In the genomic region with DNA sequence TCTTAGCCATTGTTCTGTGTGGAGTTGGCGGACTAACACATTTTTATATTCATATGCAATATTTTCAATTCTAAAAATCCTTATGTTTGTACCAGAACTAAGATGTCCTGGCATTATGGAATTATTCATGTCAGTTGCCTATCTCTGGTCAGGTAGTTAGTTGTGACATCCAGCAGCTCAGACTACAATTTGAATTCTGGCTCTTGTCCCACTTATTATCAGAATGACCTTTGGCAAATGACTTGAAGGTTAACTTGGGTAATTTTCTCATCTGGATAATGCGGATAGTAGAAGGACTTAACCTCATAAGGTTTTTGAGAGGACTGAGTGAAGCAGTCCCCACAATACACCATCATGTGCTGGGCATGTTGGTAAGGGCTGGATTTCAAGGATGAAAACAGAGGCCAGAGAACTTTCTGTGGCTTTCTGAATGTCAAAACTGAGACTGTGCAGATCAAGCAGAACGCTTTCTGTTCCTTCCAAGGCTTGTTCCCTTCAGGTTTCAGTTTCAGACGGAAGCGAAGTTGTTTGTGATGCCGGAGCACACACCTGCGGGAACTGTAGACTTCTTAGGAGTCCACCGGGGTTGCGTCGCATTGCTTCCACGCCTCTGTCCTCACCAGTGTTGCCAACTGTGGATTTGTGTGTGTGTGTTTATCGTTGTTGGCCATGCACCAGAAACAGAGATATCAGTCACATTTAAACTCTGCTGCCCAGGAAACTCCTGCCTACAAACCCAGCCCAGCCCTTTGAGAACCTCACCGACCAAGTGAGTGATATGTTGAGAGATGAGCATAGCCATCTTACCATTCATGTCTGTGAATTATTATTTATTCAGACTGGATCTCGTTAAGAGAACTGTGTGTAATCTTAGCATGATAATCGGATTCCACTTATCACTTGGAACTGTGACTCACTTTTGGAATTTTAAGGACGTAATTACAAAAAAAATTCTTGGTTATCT, we compare ENCODE assay signal across 1 cellular context.
TF ChIP-seq lines count a peak whose summit lies in the region.

No MANE protein-coding gene starts in this region.

TF ChIP-seq in HEK293, 187 proteins besides CTCF, POLR2A, EP300 and RAD21 (continued from another document and continues in another):
- TF ChIP-seq, protein P1, sequence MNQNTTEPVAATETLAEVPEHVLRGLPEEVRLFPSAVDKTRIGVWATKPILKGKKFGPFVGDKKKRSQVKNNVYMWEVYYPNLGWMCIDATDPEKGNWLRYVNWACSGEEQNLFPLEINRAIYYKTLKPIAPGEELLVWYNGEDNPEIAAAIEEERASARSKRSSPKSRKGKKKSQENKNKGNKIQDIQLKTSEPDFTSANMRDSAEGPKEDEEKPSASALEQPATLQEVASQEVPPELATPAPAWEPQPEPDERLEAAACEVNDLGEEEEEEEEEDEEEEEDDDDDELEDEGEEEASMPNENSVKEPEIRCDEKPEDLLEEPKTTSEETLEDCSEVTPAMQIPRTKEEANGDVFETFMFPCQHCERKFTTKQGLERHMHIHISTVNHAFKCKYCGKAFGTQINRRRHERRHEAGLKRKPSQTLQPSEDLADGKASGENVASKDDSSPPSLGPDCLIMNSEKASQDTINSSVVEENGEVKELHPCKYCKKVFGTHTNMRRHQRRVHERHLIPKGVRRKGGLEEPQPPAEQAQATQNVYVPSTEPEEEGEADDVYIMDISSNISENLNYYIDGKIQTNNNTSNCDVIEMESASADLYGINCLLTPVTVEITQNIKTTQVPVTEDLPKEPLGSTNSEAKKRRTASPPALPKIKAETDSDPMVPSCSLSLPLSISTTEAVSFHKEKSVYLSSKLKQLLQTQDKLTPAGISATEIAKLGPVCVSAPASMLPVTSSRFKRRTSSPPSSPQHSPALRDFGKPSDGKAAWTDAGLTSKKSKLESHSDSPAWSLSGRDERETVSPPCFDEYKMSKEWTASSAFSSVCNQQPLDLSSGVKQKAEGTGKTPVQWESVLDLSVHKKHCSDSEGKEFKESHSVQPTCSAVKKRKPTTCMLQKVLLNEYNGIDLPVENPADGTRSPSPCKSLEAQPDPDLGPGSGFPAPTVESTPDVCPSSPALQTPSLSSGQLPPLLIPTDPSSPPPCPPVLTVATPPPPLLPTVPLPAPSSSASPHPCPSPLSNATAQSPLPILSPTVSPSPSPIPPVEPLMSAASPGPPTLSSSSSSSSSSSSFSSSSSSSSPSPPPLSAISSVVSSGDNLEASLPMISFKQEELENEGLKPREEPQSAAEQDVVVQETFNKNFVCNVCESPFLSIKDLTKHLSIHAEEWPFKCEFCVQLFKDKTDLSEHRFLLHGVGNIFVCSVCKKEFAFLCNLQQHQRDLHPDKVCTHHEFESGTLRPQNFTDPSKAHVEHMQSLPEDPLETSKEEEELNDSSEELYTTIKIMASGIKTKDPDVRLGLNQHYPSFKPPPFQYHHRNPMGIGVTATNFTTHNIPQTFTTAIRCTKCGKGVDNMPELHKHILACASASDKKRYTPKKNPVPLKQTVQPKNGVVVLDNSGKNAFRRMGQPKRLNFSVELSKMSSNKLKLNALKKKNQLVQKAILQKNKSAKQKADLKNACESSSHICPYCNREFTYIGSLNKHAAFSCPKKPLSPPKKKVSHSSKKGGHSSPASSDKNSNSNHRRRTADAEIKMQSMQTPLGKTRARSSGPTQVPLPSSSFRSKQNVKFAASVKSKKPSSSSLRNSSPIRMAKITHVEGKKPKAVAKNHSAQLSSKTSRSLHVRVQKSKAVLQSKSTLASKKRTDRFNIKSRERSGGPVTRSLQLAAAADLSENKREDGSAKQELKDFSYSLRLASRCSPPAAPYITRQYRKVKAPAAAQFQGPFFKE (tag by site-specific recombination; IDR thresholded peaks at IDR 0.05; ENCODE audit: borderline replicate concordance): no peak
- TF ChIP-seq, protein P2, sequence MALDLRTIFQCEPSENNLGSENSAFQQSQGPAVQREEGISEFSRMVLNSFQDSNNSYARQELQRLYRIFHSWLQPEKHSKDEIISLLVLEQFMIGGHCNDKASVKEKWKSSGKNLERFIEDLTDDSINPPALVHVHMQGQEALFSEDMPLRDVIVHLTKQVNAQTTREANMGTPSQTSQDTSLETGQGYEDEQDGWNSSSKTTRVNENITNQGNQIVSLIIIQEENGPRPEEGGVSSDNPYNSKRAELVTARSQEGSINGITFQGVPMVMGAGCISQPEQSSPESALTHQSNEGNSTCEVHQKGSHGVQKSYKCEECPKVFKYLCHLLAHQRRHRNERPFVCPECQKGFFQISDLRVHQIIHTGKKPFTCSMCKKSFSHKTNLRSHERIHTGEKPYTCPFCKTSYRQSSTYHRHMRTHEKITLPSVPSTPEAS (tag by site-specific recombination; IDR thresholded peaks at IDR 0.05): no peak
- TF ChIP-seq PRDM1 (tag by site-specific recombination; IDR thresholded peaks at IDR 0.05) (peak; percentile 76), ZNF549 (tag by site-specific recombination; IDR thresholded peaks at IDR 0.05) (no peak), ZNF132 (tag by site-specific recombination; IDR thresholded peaks at IDR 0.05; ENCODE audit: borderline replicate concordance) (no peak), GFI1B (tag by site-specific recombination; IDR thresholded peaks at IDR 0.05) (no peak), ZNF169 (tag by site-specific recombination; IDR thresholded peaks at IDR 0.05) (no peak), ZNF600 (tag by site-specific recombination; IDR thresholded peaks at IDR 0.05) (peak; percentile 95), ZNF664 (tag by site-specific recombination; IDR thresholded peaks at IDR 0.05) (no peak), ZNF274 (IDR thresholded peaks at IDR 0.05; ENCODE audit: low read length) (no peak), ZNF274 (tag by site-specific recombination; IDR thresholded peaks at IDR 0.05; ENCODE audit: borderline replicate concordance) (no peak), ZNF561 (tag by site-specific recombination; IDR thresholded peaks at IDR 0.05; ENCODE audit: borderline replicate concordance) (no peak), ZNF433 (tag by site-specific recombination; IDR thresholded peaks at IDR 0.05; ENCODE audit: low read depth) (no peak), BCL11B (tag by site-specific recombination; IDR thresholded peaks at IDR 0.05; ENCODE audit: low read depth) (no peak), ZFP69B (tag by site-specific recombination; IDR thresholded peaks at IDR 0.05) (no peak), ZNF426 (tag by site-specific recombination; IDR thresholded peaks at IDR 0.05) (no peak; the same call in 1 of the 2 replicates), SCRT2 (tag by site-specific recombination; IDR thresholded peaks at IDR 0.05) (peak; percentile 62; the same call in 1 of the 2 replicates), ZNF341 (tag by site-specific recombination; IDR thresholded peaks at IDR 0.05; ENCODE audit: low read depth) (no peak), ZNF670 (tag by site-specific recombination; IDR thresholded peaks at IDR 0.05; ENCODE audit: low read depth) (no peak), KLF9 (tag by site-specific recombination; IDR thresholded peaks at IDR 0.05; ENCODE audit: low read depth) (no peak), ZNF747 (tag by site-specific recombination; IDR thresholded peaks at IDR 0.05) (no peak), SP7 (tag by site-specific recombination; IDR thresholded peaks at IDR 0.05) (no peak), ZNF202 (tag by site-specific recombination; IDR thresholded peaks at IDR 0.05; ENCODE audit: borderline replicate concordance) (no peak), ZBTB7A (tag by site-specific recombination; IDR thresholded peaks at IDR 0.05; ENCODE audit: low read depth) (no peak), HOXD13 (CRISPR knock-in tag; IDR thresholded peaks at IDR 0.05; ENCODE audit: borderline replicate concordance) (no peak), GLIS1 (tag by site-specific recombination; IDR thresholded peaks at IDR 0.05) (no peak), ZNF404 (tag by site-specific recombination; IDR thresholded peaks at IDR 0.05) (no peak), ZNF37A (tag by site-specific recombination; IDR thresholded peaks at IDR 0.05) (no peak), TCF7L2 (IDR thresholded peaks at IDR 0.05; ENCODE audit: borderline replicate concordance, low read depth, low read length) (no peak), ZFP3 (tag by site-specific recombination; IDR thresholded peaks at IDR 0.05; ENCODE audit: low read depth) (peak; percentile 80), ZBTB8A (tag by site-specific recombination; IDR thresholded peaks at IDR 0.05) (0 out of 2 replicates have a peak, but pooled peaks have one; percentile 15), ZNF335 (tag by site-specific recombination; conservative IDR thresholded peaks at IDR 0.05) (no peak), ZNF544 (tag by site-specific recombination; IDR thresholded peaks at IDR 0.05) (no peak)
- TF ChIP-seq, protein P3, sequence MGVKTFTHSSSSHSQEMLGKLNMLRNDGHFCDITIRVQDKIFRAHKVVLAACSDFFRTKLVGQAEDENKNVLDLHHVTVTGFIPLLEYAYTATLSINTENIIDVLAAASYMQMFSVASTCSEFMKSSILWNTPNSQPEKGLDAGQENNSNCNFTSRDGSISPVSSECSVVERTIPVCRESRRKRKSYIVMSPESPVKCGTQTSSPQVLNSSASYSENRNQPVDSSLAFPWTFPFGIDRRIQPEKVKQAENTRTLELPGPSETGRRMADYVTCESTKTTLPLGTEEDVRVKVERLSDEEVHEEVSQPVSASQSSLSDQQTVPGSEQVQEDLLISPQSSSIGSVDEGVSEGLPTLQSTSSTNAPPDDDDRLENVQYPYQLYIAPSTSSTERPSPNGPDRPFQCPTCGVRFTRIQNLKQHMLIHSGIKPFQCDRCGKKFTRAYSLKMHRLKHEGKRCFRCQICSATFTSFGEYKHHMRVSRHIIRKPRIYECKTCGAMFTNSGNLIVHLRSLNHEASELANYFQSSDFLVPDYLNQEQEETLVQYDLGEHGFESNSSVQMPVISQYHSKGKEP (tag by site-specific recombination; IDR thresholded peaks at IDR 0.05): no peak
- TF ChIP-seq, protein P4, sequence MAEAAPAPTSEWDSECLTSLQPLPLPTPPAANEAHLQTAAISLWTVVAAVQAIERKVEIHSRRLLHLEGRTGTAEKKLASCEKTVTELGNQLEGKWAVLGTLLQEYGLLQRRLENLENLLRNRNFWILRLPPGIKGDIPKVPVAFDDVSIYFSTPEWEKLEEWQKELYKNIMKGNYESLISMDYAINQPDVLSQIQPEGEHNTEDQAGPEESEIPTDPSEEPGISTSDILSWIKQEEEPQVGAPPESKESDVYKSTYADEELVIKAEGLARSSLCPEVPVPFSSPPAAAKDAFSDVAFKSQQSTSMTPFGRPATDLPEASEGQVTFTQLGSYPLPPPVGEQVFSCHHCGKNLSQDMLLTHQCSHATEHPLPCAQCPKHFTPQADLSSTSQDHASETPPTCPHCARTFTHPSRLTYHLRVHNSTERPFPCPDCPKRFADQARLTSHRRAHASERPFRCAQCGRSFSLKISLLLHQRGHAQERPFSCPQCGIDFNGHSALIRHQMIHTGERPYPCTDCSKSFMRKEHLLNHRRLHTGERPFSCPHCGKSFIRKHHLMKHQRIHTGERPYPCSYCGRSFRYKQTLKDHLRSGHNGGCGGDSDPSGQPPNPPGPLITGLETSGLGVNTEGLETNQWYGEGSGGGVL (tag by site-specific recombination; IDR thresholded peaks at IDR 0.05): 0 out of 2 replicates have a peak, but pooled peaks have one; percentile 5
- TF ChIP-seq, protein P5, sequence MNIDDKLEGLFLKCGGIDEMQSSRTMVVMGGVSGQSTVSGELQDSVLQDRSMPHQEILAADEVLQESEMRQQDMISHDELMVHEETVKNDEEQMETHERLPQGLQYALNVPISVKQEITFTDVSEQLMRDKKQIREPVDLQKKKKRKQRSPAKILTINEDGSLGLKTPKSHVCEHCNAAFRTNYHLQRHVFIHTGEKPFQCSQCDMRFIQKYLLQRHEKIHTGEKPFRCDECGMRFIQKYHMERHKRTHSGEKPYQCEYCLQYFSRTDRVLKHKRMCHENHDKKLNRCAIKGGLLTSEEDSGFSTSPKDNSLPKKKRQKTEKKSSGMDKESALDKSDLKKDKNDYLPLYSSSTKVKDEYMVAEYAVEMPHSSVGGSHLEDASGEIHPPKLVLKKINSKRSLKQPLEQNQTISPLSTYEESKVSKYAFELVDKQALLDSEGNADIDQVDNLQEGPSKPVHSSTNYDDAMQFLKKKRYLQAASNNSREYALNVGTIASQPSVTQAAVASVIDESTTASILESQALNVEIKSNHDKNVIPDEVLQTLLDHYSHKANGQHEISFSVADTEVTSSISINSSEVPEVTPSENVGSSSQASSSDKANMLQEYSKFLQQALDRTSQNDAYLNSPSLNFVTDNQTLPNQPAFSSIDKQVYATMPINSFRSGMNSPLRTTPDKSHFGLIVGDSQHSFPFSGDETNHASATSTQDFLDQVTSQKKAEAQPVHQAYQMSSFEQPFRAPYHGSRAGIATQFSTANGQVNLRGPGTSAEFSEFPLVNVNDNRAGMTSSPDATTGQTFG (tag by site-specific recombination; IDR thresholded peaks at IDR 0.05; ENCODE audit: borderline replicate concordance): no peak
- TF ChIP-seq, protein P6, sequence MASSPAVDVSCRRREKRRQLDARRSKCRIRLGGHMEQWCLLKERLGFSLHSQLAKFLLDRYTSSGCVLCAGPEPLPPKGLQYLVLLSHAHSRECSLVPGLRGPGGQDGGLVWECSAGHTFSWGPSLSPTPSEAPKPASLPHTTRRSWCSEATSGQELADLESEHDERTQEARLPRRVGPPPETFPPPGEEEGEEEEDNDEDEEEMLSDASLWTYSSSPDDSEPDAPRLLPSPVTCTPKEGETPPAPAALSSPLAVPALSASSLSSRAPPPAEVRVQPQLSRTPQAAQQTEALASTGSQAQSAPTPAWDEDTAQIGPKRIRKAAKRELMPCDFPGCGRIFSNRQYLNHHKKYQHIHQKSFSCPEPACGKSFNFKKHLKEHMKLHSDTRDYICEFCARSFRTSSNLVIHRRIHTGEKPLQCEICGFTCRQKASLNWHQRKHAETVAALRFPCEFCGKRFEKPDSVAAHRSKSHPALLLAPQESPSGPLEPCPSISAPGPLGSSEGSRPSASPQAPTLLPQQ (tag by site-specific recombination; IDR thresholded peaks at IDR 0.05): no peak
- TF ChIP-seq, protein P7, sequence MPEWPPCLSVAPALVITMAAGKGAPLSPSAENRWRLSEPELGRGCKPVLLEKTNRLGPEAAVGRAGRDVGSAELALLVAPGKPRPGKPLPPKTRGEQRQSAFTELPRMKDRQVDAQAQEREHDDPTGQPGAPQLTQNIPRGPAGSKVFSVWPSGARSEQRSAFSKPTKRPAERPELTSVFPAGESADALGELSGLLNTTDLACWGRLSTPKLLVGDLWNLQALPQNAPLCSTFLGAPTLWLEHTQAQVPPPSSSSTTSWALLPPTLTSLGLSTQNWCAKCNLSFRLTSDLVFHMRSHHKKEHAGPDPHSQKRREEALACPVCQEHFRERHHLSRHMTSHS (tag by site-specific recombination; IDR thresholded peaks at IDR 0.05): no peak
- TF ChIP-seq, protein P8, sequence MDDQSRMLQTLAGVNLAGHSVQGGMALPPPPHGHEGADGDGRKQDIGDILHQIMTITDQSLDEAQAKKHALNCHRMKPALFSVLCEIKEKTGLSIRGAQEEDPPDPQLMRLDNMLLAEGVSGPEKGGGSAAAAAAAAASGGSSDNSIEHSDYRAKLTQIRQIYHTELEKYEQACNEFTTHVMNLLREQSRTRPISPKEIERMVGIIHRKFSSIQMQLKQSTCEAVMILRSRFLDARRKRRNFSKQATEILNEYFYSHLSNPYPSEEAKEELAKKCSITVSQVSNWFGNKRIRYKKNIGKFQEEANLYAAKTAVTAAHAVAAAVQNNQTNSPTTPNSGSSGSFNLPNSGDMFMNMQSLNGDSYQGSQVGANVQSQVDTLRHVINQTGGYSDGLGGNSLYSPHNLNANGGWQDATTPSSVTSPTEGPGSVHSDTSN (CRISPR knock-in tag; IDR thresholded peaks at IDR 0.05): no peak
- TF ChIP-seq, protein P9, sequence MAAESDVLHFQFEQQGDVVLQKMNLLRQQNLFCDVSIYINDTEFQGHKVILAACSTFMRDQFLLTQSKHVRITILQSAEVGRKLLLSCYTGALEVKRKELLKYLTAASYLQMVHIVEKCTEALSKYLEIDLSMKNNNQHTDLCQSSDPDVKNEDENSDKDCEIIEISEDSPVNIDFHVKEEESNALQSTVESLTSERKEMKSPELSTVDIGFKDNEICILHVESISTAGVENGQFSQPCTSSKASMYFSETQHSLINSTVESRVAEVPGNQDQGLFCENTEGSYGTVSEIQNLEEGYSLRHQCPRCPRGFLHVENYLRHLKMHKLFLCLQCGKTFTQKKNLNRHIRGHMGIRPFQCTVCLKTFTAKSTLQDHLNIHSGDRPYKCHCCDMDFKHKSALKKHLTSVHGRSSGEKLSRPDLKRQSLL (tag by site-specific recombination; IDR thresholded peaks at IDR 0.05): no peak
